18 cellular contexts compared by ENCODE assay signal in genomic region chr4:37188100-37188499, GRCh38. TPM values are rescaled to one million over a fixed set of nuclear protein-coding genes. Genes with fewer than 3 reads are reported as not detected.
DNase-seq lines count a peak whose midpoint lies in the region; ATAC-seq and TF ChIP-seq lines count a peak whose summit lies in the region.
"Had no signal": no experiment of that assay in that cellular context is flagged by ENCODE, and none has a peak within 500 bp of the region (broad histone marks: within the 10 kb centered on the region; RNA-seq: fewer than 3 reads in every experiment).

No MANE protein-coding gene starts in this region.

- TF ChIP-seq CTCF in GM12875 (IDR thresholded peaks at IDR 0.05; ENCODE audit: borderline replicate concordance, insufficient read depth, low read depth, low read length) (peak; percentile 22; the same call in 1 of the 2 replicates), PC-9 (conservative IDR thresholded peaks at IDR 0.05) (peak; percentile 50), kidney epithelial cell (IDR thresholded peaks at IDR 0.05; ENCODE audit: insufficient read depth, low read length, poor library complexity, severe bottlenecking) (peak; percentile 21)

- peak; percentile 17 for DNase-seq in activated CD4-positive, alpha-beta T cell treated with anti-CD3 and anti-CD28 coated beads for 36 hours
- no peak for DNase-seq in activated CD4-positive, alpha-beta T cell treated with anti-CD3 and anti-CD28 coated beads, Interleukin-2, amount 50 U/mL, for 4 hours
- DNase-seq in PC-9 = no peak
- no peak for DNase-seq in kidney epithelial cell (ENCODE audit: low read depth)
- DNase-seq in occipital lobe (lab: John Stamatoyannopoulos, UW) = no peak
- DNase-seq in substantia nigra (lab: John Stamatoyannopoulos, UW) = no peak
- DNase-seq in amygdala (lab: John Stamatoyannopoulos, UW) = no peak
- DNase-seq: activated CD4-positive, CD25-positive, alpha-beta regulatory T cell treated with anti-CD3 and anti-CD28 coated beads, Interleukin-2, amount 50 U/mL, for 72 hours; body of pancreas; effector CD4-positive, alpha-beta T cell; foreskin melanocyte; HCEC 1CT; kidney; NCI-H1105 treated with DMSO at 0.1 percent for 48 hours; NCI-H69; upper lobe of right lung had no signal

- H3K4me3 Mint-ChIP-seq in activated CD4-positive, alpha-beta T cell treated with anti-CD3 and anti-CD28 coated beads for 36 hours = no peak overlapping the region

- H3K9me3 ChIP-seq in PC-9 (ENCODE audit: insufficient read depth, low read depth) = no peaks in the 10 kb centered on the region
- H3K9me3 ChIP-seq: upper lobe of right lung had no signal

- intact Hi-C loops in activated CD4-positive, alpha-beta T cell treated with anti-CD3 and anti-CD28 coated beads for 36 hours (cut with DNase I, micrococcal nuclease) = no loop called here
- intact Hi-C loops in PC-9 (cut with micrococcal nuclease; ENCODE audit: unreplicated experiment) = no loop called here

- no peaks in the 10 kb centered on the region for H3K4me1 Mint-ChIP-seq in activated CD4-positive, alpha-beta T cell treated with anti-CD3 and anti-CD28 coated beads for 36 hours

- H3K27me3 Mint-ChIP-seq in activated CD4-positive, alpha-beta T cell treated with anti-CD3 and anti-CD28 coated beads for 36 hours = peaks cover 1% of the 10 kb centered on the region

- H3K36me3 ChIP-seq in PC-9 (ENCODE audit: low read depth) (no peaks in the 10 kb centered on the region), kidney epithelial cell (ENCODE audit: control insufficient read depth, insufficient read depth, low read length) (no peaks in the 10 kb centered on the region)
- H3K36me3 ChIP-seq: upper lobe of right lung had no signal

- no peak overlapping the region for H3K27ac ChIP-seq in PC-9
- no peak overlapping the region for H3K27ac ChIP-seq in substantia nigra (ENCODE audit: low read depth, low read length, poor library complexity, severe bottlenecking)
- H3K27ac ChIP-seq: body of pancreas, upper lobe of right lung had no signal

- H3K4me2 ChIP-seq in PC-9 = no peak overlapping the region

- H3K9me2 ChIP-seq in PC-9 (ENCODE audit: insufficient read depth) = no peaks in the 10 kb centered on the region

- no peaks in the 10 kb centered on the region for H3K4me1 ChIP-seq in PC-9 (replicated peaks; ENCODE audit: insufficient read depth)
- H3K4me1 ChIP-seq: body of pancreas, upper lobe of right lung had no signal

- H3K4me3 ChIP-seq in GM12875 (ENCODE audit: low read depth, low read length) (no peak overlapping the region), PC-9 (no peak overlapping the region), kidney epithelial cell (ENCODE audit: low read depth, low read length) (no peak overlapping the region)
- H3K4me3 ChIP-seq: body of pancreas, upper lobe of right lung had no signal

- H3K27me3 ChIP-seq in PC-9 (ENCODE audit: insufficient read depth, low read depth) (0 out of 2 replicates have a peak, but pooled peaks cover under 1% of the 10 kb centered on the region), kidney epithelial cell (ENCODE audit: control insufficient read depth, insufficient read depth, low read length) (no peaks in the 10 kb centered on the region)
- H3K27me3 ChIP-seq: body of pancreas, upper lobe of right lung had no signal

- H2AFZ ChIP-seq in PC-9 = no peak overlapping the region

- no peaks in the 10 kb centered on the region for H3K36me3 Mint-ChIP-seq in activated CD4-positive, alpha-beta T cell treated with anti-CD3 and anti-CD28 coated beads for 36 hours (ENCODE audit: low read depth)

- CTCF ChIA-PET in activated CD4-positive, alpha-beta T cell treated with anti-CD3 and anti-CD28 coated beads for 36 hours (lab: Charles Lee) = interaction anchor here (1.2 to 1.6 kb wide), 3 partner anchors 10 to 202 kb away, joined by 3 to 4 read pairs (median 3); no protein-coding TSS in a partner anchor
- CTCF ChIA-PET in PC-9 (lab: Charles Lee) = no interaction called here

- no peaks in the 10 kb centered on the region for H3K9me3 Mint-ChIP-seq in activated CD4-positive, alpha-beta T cell treated with anti-CD3 and anti-CD28 coated beads for 36 hours (ENCODE audit: low read depth)

- no peak overlapping the region for H3K27ac Mint-ChIP-seq in activated CD4-positive, alpha-beta T cell treated with anti-CD3 and anti-CD28 coated beads for 36 hours

- no peaks in the 10 kb centered on the region for H4K20me1 ChIP-seq in PC-9 (ENCODE audit: insufficient read depth)

- no peaks in the 10 kb centered on the region for H3F3A ChIP-seq in PC-9 (ENCODE audit: insufficient read depth, low read depth)

- no peaks in the 10 kb centered on the region for H3K79me2 ChIP-seq in PC-9 (ENCODE audit: low read depth)

- POLR2A ChIA-PET in activated CD4-positive, alpha-beta T cell treated with anti-CD3 and anti-CD28 coated beads for 36 hours (lab: Charles Lee) = no interaction called here
- POLR2A ChIA-PET in PC-9 (lab: Charles Lee; ENCODE audit: unreplicated experiment) = no interaction called here

- no peak for ATAC-seq in activated CD4-positive, alpha-beta T cell treated with anti-CD3 and anti-CD28 coated beads for 36 hours
- ATAC-seq: body of pancreas, upper lobe of right lung had no signal

- BruUV-seq in PC-9 (replicated peaks; lab: Mats Ljungman, UMichigan) = no TSS peak

RNA-seq across cellular contexts. Expression of gene NWD2, which starts 56.4 kb away (rescaled TPM):
- total RNA-seq in activated CD4-positive, alpha-beta T cell treated with anti-CD3 and anti-CD28 coated beads for 36 hours = not detected
- not detected in 2 replicates for total RNA-seq in PC-9 (2021)
- 0.04 and 0.07 TPM in 2 replicates for total RNA-seq in kidney epithelial cell
- 44.5 TPM for total RNA-seq in occipital lobe
- total RNA-seq: kidney, pulmonary artery endothelial cell, upper lobe of right lung had no signal

Comparison
In these comparisons a context has a peak if more than half of its experiments do, and no peak if none do; other contexts are left out.
1. RNA of gene NWD2, which starts 56.4 kb away (total RNA-seq): 44.5 TPM in occipital lobe (single experiment); 0.04 to 0.07 TPM in kidney epithelial cell, not detected in activated CD4-positive, alpha-beta T cell treated with anti-CD3 and anti-CD28 coated beads for 36 hours and not detected in PC-9; every median in the first group is over 10 times any median in the second.
2. Peak in every context shown above with its lines, with median percentiles within 50 percentile points of each other: CTCF ChIP-seq.